18 cellular contexts compared by ENCODE assay signal in the genomic region with DNA sequence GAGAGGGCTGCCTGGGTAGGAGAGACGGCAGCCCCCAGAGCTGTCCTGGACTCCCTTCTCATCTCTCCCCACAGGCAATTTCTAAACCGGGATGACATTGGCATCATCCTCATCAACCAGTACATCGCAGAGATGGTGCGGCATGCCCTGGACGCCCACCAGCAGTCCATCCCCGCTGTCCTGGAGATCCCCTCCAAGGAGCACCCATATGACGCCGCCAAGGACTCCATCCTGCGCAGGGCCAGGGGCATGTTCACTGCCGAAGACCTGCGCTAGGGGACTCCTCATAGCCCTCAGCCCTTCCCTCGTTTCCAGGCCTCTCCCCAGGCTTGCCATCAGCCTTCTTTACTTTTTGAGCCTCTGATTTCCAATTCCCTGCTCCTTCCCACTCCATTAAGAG. TPM values are rescaled to one million over a fixed set of nuclear protein-coding genes. Genes with fewer than 3 reads are reported as not detected.
"Had no signal": no experiment of that assay in that cellular context is flagged by ENCODE, and none has a peak within 500 bp of the region (broad histone marks: within the 10 kb centered on the region; RNA-seq: fewer than 3 reads in every experiment).

No MANE protein-coding gene starts in this region.

- H3K9me3 Mint-ChIP-seq: activated naive CD4-positive, alpha-beta T cell treated with anti-CD3 and anti-CD28 coated beads, Interleukin-2, amount 50 U/mL, for 24 hours; endodermal cell; neural progenitor cell; stimulated activated naive CD8-positive, alpha-beta T cell treated with anti-CD3 and anti-CD28 coated beads, Interleukin-15, Interleukin-2, amounts not matched to agents 100 ng/mL and 50 ng/mL, for 24 hours had no signal

- H3K36me3 ChIP-seq: neural progenitor cell, pancreas had no signal

- H3K4me3 ChIP-seq: lower lobe of right lung, neural progenitor cell, pancreas, upper lobe of right lung had no signal

- H3K27ac Mint-ChIP-seq: activated CD8-positive, alpha-beta T cell treated with anti-CD3 and anti-CD28 coated beads, Interleukin-2, amount 10 ng/mL, durations not matched to agents 7 days and 5 days; activated naive CD4-positive, alpha-beta T cell treated with anti-CD3 and anti-CD28 coated beads, Interleukin-2, amount 50 U/mL, for 24 hours; endodermal cell; neural progenitor cell; stimulated activated naive CD8-positive, alpha-beta T cell treated with anti-CD3 and anti-CD28 coated beads, Interleukin-15, Interleukin-2, amounts not matched to agents 100 ng/mL and 50 ng/mL, for 24 hours had no signal

- ATAC-seq: activated CD8-positive, alpha-beta T cell treated with anti-CD3 and anti-CD28 coated beads, Interleukin-2, amount 10 ng/mL, durations not matched to agents 7 days and 5 days; esophagus mucosa; left cardiac atrium; lower lobe of right lung; pancreas; upper lobe of right lung had no signal

- H3K27me3 Mint-ChIP-seq: activated naive CD4-positive, alpha-beta T cell treated with anti-CD3 and anti-CD28 coated beads, Interleukin-2, amount 50 U/mL, for 24 hours had no signal

- H3K27me3 ChIP-seq: pancreas had no signal

- H3K9me3 ChIP-seq: lower lobe of right lung, pancreas, upper lobe of right lung had no signal

- DNase-seq: activated CD4-positive, alpha-beta T cell treated with anti-CD3 and anti-CD28 coated beads for 4 hours; activated CD8-positive, alpha-beta memory T cell treated with anti-CD3 and anti-CD28 coated beads, Interleukin-2, amount 50 U/mL, for 48 hours; activated CD8-positive, alpha-beta T cell treated with anti-CD3 and anti-CD28 coated beads, Interleukin-2, amount 10 ng/mL, durations not matched to agents 7 days and 5 days; amygdala; endodermal cell; left cardiac atrium; lower lobe of right lung; stimulated activated CD4-positive, alpha-beta T cell treated with anti-CD3 and anti-CD28 coated beads, Interleukin-12 subunit alpha, Interleukin-12 subunit beta, amount 100 ng/mL, for 4 hours; stimulated activated CD4-positive, alpha-beta T cell treated with anti-CD3 and anti-CD28 coated beads, Interleukin-2, amount 100 ng/mL, for 48 hours; SW 1271; upper lobe of right lung had no signal

- H3K4me3 Mint-ChIP-seq: activated CD8-positive, alpha-beta T cell treated with anti-CD3 and anti-CD28 coated beads, Interleukin-2, amount 10 ng/mL, durations not matched to agents 7 days and 5 days; endodermal cell; stimulated activated naive CD8-positive, alpha-beta T cell treated with anti-CD3 and anti-CD28 coated beads, Interleukin-15, Interleukin-2, amounts not matched to agents 100 ng/mL and 50 ng/mL, for 24 hours had no signal

- H3K27ac ChIP-seq: lower lobe of right lung, neural progenitor cell, pancreas, upper lobe of right lung had no signal

RNA-seq across cellular contexts. Expression of a gene that starts 35.1 kb away (rescaled TPM):
- total RNA-seq: activated CD8-positive, alpha-beta T cell treated with anti-CD3 and anti-CD28 coated beads, Interleukin-2, amount 10 ng/mL, durations not matched to agents 7 days and 5 days had no signal

RNA-seq across cellular contexts. Expression of a gene that starts 45.2 kb away (rescaled TPM):
- total RNA-seq: dermis microvascular lymphatic vessel endothelial cell, fibroblast of villous mesenchyme had no signal
